ENCODE assay signal across 19 cellular contexts in genomic region chr5:148786456-148786855, GRCh38.
"Had no signal": no experiment of that assay in that cellular context is flagged by ENCODE, and none has a peak within 500 bp of the region (broad histone marks: within the 10 kb centered on the region; RNA-seq: fewer than 3 reads in every experiment).

No MANE protein-coding gene starts in this region.

- H3K27me3 ChIP-seq: esophagus muscularis mucosa, gastroesophageal sphincter, left lung, pancreas had no signal

- H3K4me3 ChIP-seq: dorsolateral prefrontal cortex, esophagus muscularis mucosa, gastroesophageal sphincter, left lung, lower lobe of right lung, pancreas, smooth muscle cell had no signal

- DNase-seq: cortex of kidney; dorsolateral prefrontal cortex; effector CD8-positive, alpha-beta T cell; immature natural killer cell; left lung; lower lobe of right lung; mesendoderm; naive B cell; occipital lobe; pancreas; right cardiac atrium; stimulated activated CD4-positive, alpha-beta T cell treated with anti-CD3 and anti-CD28 coated beads, Interleukin-2, amount 100 ng/mL, for 48 hours; stimulated activated naive CD4-positive, alpha-beta T cell treated with Interleukin-2 at 50 U/mL for 16 hours had no signal

- H3K9me3 ChIP-seq: esophagus muscularis mucosa, gastroesophageal sphincter, left lung, lower lobe of right lung, pancreas had no signal

- H3K4me3 Mint-ChIP-seq: immature natural killer cell, naive B cell, nephron had no signal

- H3K4me1 ChIP-seq: esophagus muscularis mucosa, gastroesophageal sphincter, lower lobe of right lung, pancreas had no signal

- H3K4me1 Mint-ChIP-seq: nephron had no signal

- H3K36me3 Mint-ChIP-seq: immature natural killer cell, naive B cell had no signal

- H3K27ac ChIP-seq: dorsolateral prefrontal cortex, epithelial cell of prostate, esophagus muscularis mucosa, gastroesophageal sphincter, left lung, lower lobe of right lung, pancreas had no signal

- H3K9me3 Mint-ChIP-seq: immature natural killer cell, naive B cell, nephron had no signal

- ATAC-seq: gastroesophageal sphincter, left lung, lower lobe of right lung, pancreas, right cardiac atrium had no signal

- H3K27ac Mint-ChIP-seq: immature natural killer cell, naive B cell, nephron, progenitor cell of endocrine pancreas had no signal

- H3K4me2 ChIP-seq: smooth muscle cell had no signal

- H3K36me3 ChIP-seq: esophagus muscularis mucosa, gastroesophageal sphincter, left lung, lower lobe of right lung, pancreas had no signal
